ENCODE assay signal across 1 cellular context in the genomic region with DNA sequence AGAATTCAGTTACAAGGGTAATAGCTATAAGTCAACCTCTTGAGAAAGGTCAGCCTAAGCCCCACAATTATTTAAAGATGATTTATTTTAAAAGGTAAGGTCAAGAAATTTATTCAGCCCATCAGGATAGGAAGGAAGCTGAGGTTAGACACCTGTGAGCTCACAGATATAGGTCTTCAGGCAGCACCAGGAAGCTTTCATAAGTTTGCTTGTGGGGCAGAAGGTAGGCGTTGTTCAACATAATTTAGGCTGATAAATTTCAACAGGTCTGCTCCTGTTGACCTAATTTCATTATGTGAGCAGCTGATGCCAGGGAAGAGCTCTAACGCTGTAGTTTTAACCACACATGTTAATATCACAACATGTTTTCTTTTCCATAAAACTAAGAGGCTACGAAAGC.
TF ChIP-seq lines count a peak whose summit lies in the region.

No MANE protein-coding gene starts in this region.

TF ChIP-seq in GM23338, 12 proteins besides CTCF, POLR2A, EP300 and RAD21 (continued from another document):
- TF ChIP-seq, protein P1, sequence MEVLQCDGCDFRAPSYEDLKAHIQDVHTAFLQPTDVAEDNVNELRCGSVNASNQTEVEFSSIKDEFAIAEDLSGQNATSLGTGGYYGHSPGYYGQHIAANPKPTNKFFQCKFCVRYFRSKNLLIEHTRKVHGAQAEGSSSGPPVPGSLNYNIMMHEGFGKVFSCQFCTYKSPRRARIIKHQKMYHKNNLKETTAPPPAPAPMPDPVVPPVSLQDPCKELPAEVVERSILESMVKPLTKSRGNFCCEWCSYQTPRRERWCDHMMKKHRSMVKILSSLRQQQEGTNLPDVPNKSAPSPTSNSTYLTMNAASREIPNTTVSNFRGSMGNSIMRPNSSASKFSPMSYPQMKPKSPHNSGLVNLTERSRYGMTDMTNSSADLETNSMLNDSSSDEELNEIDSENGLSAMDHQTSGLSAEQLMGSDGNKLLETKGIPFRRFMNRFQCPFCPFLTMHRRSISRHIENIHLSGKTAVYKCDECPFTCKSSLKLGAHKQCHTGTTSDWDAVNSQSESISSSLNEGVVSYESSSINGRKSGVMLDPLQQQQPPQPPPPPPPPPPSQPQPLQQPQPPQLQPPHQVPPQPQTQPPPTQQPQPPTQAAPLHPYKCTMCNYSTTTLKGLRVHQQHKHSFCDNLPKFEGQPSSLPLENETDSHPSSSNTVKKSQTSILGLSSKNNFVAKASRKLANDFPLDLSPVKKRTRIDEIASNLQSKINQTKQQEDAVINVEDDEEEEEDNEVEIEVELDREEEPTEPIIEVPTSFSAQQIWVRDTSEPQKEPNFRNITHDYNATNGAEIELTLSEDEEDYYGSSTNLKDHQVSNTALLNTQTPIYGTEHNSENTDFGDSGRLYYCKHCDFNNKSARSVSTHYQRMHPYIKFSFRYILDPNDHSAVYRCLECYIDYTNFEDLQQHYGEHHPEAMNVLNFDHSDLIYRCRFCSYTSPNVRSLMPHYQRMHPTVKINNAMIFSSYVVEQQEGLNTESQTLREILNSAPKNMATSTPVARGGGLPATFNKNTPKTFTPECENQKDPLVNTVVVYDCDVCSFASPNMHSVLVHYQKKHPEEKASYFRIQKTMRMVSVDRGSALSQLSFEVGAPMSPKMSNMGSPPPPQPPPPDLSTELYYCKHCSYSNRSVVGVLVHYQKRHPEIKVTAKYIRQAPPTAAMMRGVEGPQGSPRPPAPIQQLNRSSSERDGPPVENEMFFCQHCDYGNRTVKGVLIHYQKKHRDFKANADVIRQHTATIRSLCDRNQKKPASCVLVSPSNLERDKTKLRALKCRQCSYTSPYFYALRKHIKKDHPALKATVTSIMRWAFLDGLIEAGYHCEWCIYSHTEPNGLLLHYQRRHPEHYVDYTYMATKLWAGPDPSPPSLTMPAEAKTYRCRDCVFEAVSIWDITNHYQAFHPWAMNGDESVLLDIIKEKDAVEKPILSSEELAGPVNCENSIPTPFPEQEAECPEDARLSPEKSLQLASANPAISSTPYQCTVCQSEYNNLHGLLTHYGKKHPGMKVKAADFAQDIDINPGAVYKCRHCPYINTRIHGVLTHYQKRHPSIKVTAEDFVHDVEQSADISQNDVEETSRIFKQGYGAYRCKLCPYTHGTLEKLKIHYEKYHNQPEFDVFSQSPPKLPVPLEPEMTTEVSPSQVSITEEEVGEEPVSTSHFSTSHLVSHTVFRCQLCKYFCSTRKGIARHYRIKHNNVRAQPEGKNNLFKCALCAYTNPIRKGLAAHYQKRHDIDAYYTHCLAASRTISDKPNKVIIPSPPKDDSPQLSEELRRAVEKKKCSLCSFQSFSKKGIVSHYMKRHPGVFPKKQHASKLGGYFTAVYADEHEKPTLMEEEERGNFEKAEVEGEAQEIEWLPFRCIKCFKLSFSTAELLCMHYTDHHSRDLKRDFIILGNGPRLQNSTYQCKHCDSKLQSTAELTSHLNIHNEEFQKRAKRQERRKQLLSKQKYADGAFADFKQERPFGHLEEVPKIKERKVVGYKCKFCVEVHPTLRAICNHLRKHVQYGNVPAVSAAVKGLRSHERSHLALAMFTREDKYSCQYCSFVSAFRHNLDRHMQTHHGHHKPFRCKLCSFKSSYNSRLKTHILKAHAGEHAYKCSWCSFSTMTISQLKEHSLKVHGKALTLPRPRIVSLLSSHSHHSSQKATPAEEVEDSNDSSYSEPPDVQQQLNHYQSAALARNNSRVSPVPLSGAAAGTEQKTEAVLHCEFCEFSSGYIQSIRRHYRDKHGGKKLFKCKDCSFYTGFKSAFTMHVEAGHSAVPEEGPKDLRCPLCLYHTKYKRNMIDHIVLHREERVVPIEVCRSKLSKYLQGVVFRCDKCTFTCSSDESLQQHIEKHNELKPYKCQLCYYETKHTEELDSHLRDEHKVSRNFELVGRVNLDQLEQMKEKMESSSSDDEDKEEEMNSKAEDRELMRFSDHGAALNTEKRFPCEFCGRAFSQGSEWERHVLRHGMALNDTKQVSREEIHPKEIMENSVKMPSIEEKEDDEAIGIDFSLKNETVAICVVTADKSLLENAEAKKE (CRISPR knock-in tag; IDR thresholded peaks at IDR 0.05) = no peak
- TF ChIP-seq, protein P2, sequence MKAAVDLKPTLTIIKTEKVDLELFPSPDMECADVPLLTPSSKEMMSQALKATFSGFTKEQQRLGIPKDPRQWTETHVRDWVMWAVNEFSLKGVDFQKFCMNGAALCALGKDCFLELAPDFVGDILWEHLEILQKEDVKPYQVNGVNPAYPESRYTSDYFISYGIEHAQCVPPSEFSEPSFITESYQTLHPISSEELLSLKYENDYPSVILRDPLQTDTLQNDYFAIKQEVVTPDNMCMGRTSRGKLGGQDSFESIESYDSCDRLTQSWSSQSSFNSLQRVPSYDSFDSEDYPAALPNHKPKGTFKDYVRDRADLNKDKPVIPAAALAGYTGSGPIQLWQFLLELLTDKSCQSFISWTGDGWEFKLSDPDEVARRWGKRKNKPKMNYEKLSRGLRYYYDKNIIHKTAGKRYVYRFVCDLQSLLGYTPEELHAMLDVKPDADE (IDR thresholded peaks at IDR 0.05) = no peak
- TF ChIP-seq NANOG (IDR thresholded peaks at IDR 0.05; ENCODE audit: borderline replicate concordance) (no peak), EZH2 (IDR thresholded peaks at IDR 0.05; ENCODE audit: low read depth, unreplicated experiment) (no peak), POLR2AphosphoS5 (IDR thresholded peaks at IDR 0.05; ENCODE audit: low read depth) (no peak)
- TF ChIP-seq, protein P3, sequence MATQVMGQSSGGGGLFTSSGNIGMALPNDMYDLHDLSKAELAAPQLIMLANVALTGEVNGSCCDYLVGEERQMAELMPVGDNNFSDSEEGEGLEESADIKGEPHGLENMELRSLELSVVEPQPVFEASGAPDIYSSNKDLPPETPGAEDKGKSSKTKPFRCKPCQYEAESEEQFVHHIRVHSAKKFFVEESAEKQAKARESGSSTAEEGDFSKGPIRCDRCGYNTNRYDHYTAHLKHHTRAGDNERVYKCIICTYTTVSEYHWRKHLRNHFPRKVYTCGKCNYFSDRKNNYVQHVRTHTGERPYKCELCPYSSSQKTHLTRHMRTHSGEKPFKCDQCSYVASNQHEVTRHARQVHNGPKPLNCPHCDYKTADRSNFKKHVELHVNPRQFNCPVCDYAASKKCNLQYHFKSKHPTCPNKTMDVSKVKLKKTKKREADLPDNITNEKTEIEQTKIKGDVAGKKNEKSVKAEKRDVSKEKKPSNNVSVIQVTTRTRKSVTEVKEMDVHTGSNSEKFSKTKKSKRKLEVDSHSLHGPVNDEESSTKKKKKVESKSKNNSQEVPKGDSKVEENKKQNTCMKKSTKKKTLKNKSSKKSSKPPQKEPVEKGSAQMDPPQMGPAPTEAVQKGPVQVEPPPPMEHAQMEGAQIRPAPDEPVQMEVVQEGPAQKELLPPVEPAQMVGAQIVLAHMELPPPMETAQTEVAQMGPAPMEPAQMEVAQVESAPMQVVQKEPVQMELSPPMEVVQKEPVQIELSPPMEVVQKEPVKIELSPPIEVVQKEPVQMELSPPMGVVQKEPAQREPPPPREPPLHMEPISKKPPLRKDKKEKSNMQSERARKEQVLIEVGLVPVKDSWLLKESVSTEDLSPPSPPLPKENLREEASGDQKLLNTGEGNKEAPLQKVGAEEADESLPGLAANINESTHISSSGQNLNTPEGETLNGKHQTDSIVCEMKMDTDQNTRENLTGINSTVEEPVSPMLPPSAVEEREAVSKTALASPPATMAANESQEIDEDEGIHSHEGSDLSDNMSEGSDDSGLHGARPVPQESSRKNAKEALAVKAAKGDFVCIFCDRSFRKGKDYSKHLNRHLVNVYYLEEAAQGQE (IDR thresholded peaks at IDR 0.05; ENCODE audit: unreplicated experiment) = no peak
